In the genomic region with DNA sequence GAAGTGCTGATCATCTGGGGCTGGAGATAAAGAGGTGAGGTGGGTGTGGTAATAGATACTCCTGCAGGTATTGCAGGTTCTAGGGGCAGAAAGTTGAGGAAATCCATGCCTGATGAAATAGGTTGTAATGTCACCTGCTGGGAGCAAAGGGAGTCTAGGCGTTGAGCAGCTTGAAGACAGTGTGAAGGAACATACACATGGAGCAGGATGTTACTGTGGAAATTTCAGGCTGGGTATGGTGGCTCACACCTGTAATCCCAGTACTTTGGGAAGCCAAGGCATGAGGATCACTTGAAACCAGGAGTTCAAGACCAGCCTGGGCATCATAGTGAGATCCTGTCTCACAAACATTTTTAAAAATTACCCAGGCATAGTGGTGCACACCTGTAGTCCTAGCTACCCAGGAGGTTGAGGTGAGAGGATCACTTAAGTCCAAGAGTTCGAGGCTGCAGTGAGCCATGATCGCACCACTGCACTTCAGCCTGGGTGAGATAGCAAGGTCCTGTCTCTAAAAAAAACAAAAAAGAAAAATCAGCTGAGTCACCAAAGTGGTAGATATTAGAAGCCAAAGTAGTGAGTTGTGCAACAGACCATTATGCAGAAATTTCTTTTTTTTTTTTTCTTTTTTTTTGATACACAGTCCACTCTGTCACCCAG, we compare ENCODE assay signal across 13 cellular contexts. TPM values are rescaled to one million over a fixed set of nuclear protein-coding genes. Genes with fewer than 3 reads are reported as not detected.
DNase-seq lines count a peak whose midpoint lies in the region; ATAC-seq, FAIRE-seq and TF ChIP-seq lines count a peak whose summit lies in the region.
"Had no signal": no experiment of that assay in that cellular context is flagged by ENCODE, and none has a peak within 500 bp of the region (broad histone marks: within the 10 kb centered on the region; RNA-seq: fewer than 3 reads in every experiment).

No MANE protein-coding gene starts in this region.

- H3K4me3 ChIP-seq in AG04450 (ENCODE audit: low read depth, low read length): no peak overlapping the region
- no peak overlapping the region for H3K4me3 ChIP-seq in IMR-90 (ENCODE audit: insufficient read depth, low read depth, low read length)
- H3K4me3 ChIP-seq in keratinocyte (ENCODE audit: control insufficient read depth in 2 of 3, extremely low read depth in 1 of 3, insufficient read depth in 2 of 3, low read depth in 1 of 3, low read length in 3 of 3): no peak overlapping the region
- H3K4me3 ChIP-seq: sigmoid colon, tibial nerve had no signal

- no peak overlapping the region for H3K27ac Mint-ChIP-seq in T-helper 17 cell
- H3K27ac Mint-ChIP-seq: activated B cell treated with CpG ODN at 0.5 μM for 24 hours had no signal

- peak overlapping the region; percentile 50 for H3K18ac ChIP-seq in IMR-90 (ENCODE audit: low read depth, low read length)

- no TSS peak for BruUV-seq in IMR-90 (replicated peaks; lab: Mats Ljungman, UMichigan)

- no peak for TF ChIP-seq POLR2A in IMR-90 (IDR thresholded peaks at IDR 0.05; ENCODE audit: low read depth, low read length)

- no peak for TF ChIP-seq RAD21 in IMR-90 (IDR thresholded peaks at IDR 0.05; ENCODE audit: low read length)

- H3K4ac ChIP-seq in IMR-90 (ENCODE audit: low read depth, low read length): peak overlapping the region; percentile 96

- H3K4me1 Mint-ChIP-seq in T-helper 17 cell: peaks cover 2% of the 10 kb centered on the region
- H3K4me1 Mint-ChIP-seq: activated B cell treated with CpG ODN at 0.5 μM for 24 hours had no signal

- peak overlapping the region; percentile 92 for H2BK120ac ChIP-seq in IMR-90 (ENCODE audit: low read depth, low read length)

- H3K56ac ChIP-seq in IMR-90 (ENCODE audit: extremely low read depth, insufficient read depth, low read length): no peak overlapping the region

- H3K79me2 ChIP-seq in keratinocyte (ENCODE audit: control insufficient read depth, insufficient read depth, low read length): no peaks in the 10 kb centered on the region

- POLR2A ChIA-PET in AG04450 (lab: Yijun Ruan, JAX) (interaction anchor here (1.6 kb wide), 1 partner anchor 114 kb away, joined by 3 read pairs; no protein-coding TSS in a partner anchor), IMR-90 (lab: Charles Lee; ENCODE audit: unreplicated experiment) (no interaction called here)

- peak overlapping the region; percentile 72; the same call in 1 of the 2 replicates for H2BK20ac ChIP-seq in IMR-90 (ENCODE audit: low read depth, low read length)

- no peaks in the 10 kb centered on the region for H3K27me3 Mint-ChIP-seq in T-helper 17 cell
- H3K27me3 Mint-ChIP-seq: activated B cell treated with CpG ODN at 0.5 μM for 24 hours; naive thymus-derived CD8-positive, alpha-beta T cell had no signal

- in situ Hi-C loops in IMR-90 (cut with MboI; ENCODE audit: low sequenced_read_pairs): no loop called here

- H3K9me3 ChIP-seq in AG04450 (ENCODE audit: control insufficient read depth, insufficient read depth, low read length): no peaks in the 10 kb centered on the region
- no peaks in the 10 kb centered on the region for H3K9me3 ChIP-seq in IMR-90 (ENCODE audit: control insufficient read depth, insufficient read depth, low read length)
- H3K9me3 ChIP-seq in keratinocyte (ENCODE audit: control insufficient read depth, low read depth, low read length): no peaks in the 10 kb centered on the region
- no peaks in the 10 kb centered on the region for H3K9me3 ChIP-seq in T-helper 17 cell (ENCODE audit: control insufficient read depth, low read length, poor library complexity, severe bottlenecking)
- H3K9me3 ChIP-seq: sigmoid colon, tibial nerve had no signal

- peak overlapping the region; percentile 66 to 87 for H4K8ac ChIP-seq in IMR-90 (ENCODE audit: low read depth in 2 of 2, low read length in 2 of 2)

- no peaks in the 10 kb centered on the region for H3K27me3 ChIP-seq in AG04450 (ENCODE audit: control insufficient read depth, insufficient read depth, low read length)
- H3K27me3 ChIP-seq in IMR-90 (ENCODE audit: control insufficient read depth, insufficient read depth, low read length): no peaks in the 10 kb centered on the region
- H3K27me3 ChIP-seq in keratinocyte (ENCODE audit: control insufficient read depth, extremely low read depth, insufficient read depth, low read length): no peaks in the 10 kb centered on the region
- H3K27me3 ChIP-seq: sigmoid colon, tibial nerve had no signal

- H2BK5ac ChIP-seq in IMR-90 (ENCODE audit: low read depth, low read length, poor library complexity, severe bottlenecking): peak overlapping the region; percentile 96

- H3K4me2 ChIP-seq in IMR-90 (ENCODE audit: low read depth, low read length) (no peak overlapping the region), keratinocyte (ENCODE audit: control insufficient read depth, extremely low read depth, insufficient read depth, low read depth, low read length) (no peak overlapping the region)

- no peak for FAIRE-seq in keratinocyte (lab: Jason Lieb, UNC)
- FAIRE-seq: G401.6 had no signal

- CTCF ChIA-PET in AG04450 (lab: Charles Lee) (interaction anchor here (1.2 to 4.4 kb wide), 3 partner anchors 14 to 89 kb away, joined by 5 to 33 read pairs (median 7); no protein-coding TSS in a partner anchor), IMR-90 (lab: Yijun Ruan, JAX) (interaction anchor here (0.9 to 1.1 kb wide), 3 partner anchors 14 to 272 kb away, joined by 3 read pairs; no protein-coding TSS in a partner anchor)

- no CpG with 5 or more reads among the region's 3 CpGs for WGBS in IMR-90 (ENCODE audit: extremely low coverage in 2 of 2, insufficient read length in 1 of 2), 2 experiments

- H2AK5ac ChIP-seq in IMR-90 (ENCODE audit: low read depth, low read length): peak overlapping the region; percentile 96

- peaks cover 2% of the 10 kb centered on the region for H3K36me3 Mint-ChIP-seq in T-helper 17 cell (ENCODE audit: low read depth)
- H3K36me3 Mint-ChIP-seq: naive thymus-derived CD8-positive, alpha-beta T cell had no signal

- peak overlapping the region; percentile 72; the same call in 1 of the 2 replicates for H3K23ac ChIP-seq in IMR-90 (ENCODE audit: low read depth, low read length)

- no peak overlapping the region for H3K4me3 Mint-ChIP-seq in T-helper 17 cell
- H3K4me3 Mint-ChIP-seq: activated B cell treated with CpG ODN at 0.5 μM for 24 hours; naive thymus-derived CD8-positive, alpha-beta T cell had no signal

- peak overlapping the region; percentile 97; the same call in 2 of the 3 replicates for H2BK15ac ChIP-seq in IMR-90 (ENCODE audit: low read depth, low read length)

- H3K36me3 ChIP-seq in IMR-90 (ENCODE audit: control insufficient read depth, insufficient read depth, low read length) (no peaks in the 10 kb centered on the region), keratinocyte (ENCODE audit: control insufficient read depth in 2 of 2, extremely low read depth in 1 of 2, insufficient read depth in 2 of 2, low read length in 2 of 2) (no peaks in the 10 kb centered on the region)
- H3K36me3 ChIP-seq: sigmoid colon, tibial nerve had no signal

- H2AFZ ChIP-seq in IMR-90 (replicated peaks; ENCODE audit: low read length, poor library complexity) (peak overlapping the region; percentile 84), keratinocyte (ENCODE audit: control insufficient read depth, low read length) (no peak overlapping the region)

- peak; percentile 16 for ATAC-seq in IMR-90 (ENCODE audit: low read depth)
- no peak for ATAC-seq in T-helper 17 cell
- no peak for ATAC-seq in HG03175 (IDR thresholded peaks at IDR 0.05; ENCODE audit: unreplicated experiment)
- no peak for ATAC-seq in HG02642 (IDR thresholded peaks at IDR 0.05; ENCODE audit: poor library complexity, unreplicated experiment)
- ATAC-seq: naive thymus-derived CD8-positive, alpha-beta T cell had no signal

- DNase-seq in AG04450 (ENCODE audit: low read depth, low spot score): no peak
- peak; percentile 80 for DNase-seq in IMR-90
- DNase-seq in amniotic epithelial cell (ENCODE audit: low read depth): peak; percentile 85
- no peak for DNase-seq in keratinocyte (ENCODE audit: low read depth, low spot score)
- no peak for DNase-seq in T-helper 17 cell
- DNase-seq in DMS114 treated with DMSO at 0.1 percent for 48 hours (lab: John Stamatoyannopoulos, UW; ENCODE audit: unreplicated experiment): no peak
- DNase-seq: activated B cell treated with CpG ODN at 0.5 μM for 24 hours; naive thymus-derived CD8-positive, alpha-beta T cell; sigmoid colon had no signal

- intact Hi-C loops in IMR-90 (cut with micrococcal nuclease): no loop called here

- TF ChIP-seq CTCF in AG04450 (IDR thresholded peaks at IDR 0.05; ENCODE audit: low read depth, low read length) (no peak), IMR-90 (conservative IDR thresholded peaks at IDR 0.05; ENCODE audit: low read depth, low read length) (no peak), keratinocyte (optimal IDR thresholded peaks at IDR 0.05 in 1 of 3, IDR thresholded peaks at IDR 0.05 in 1 of 3, conservative IDR thresholded peaks at IDR 0.05 in 1 of 3; ENCODE audit: extremely low read depth in 1 of 3, insufficient read depth in 2 of 3, low read length in 3 of 3) (no peak)

- peak overlapping the region; percentile 88 for H4K91ac ChIP-seq in IMR-90 (ENCODE audit: insufficient read depth, low read depth, low read length)

- peak overlapping the region; percentile 81 for H4K5ac ChIP-seq in IMR-90 (ENCODE audit: low read depth, low read length)

- peaks cover 3 to 25% of the 10 kb centered on the region in 2 experiments; a peak in 3 of 4 replicates for H3K79me1 ChIP-seq in IMR-90 (ENCODE audit: low read depth in 1 of 2, low read length in 2 of 2)

- peak overlapping the region; percentile 77 for H3K27ac ChIP-seq in AG04450 (ENCODE audit: low read depth, low read length)
- peak overlapping the region; percentile 74 for H3K27ac ChIP-seq in IMR-90 (ENCODE audit: insufficient read depth, low read length)
- peak overlapping the region; percentile 4 for H3K27ac ChIP-seq in keratinocyte (ENCODE audit: control insufficient read depth, insufficient read depth, low read length)
- H3K27ac ChIP-seq: sigmoid colon, tibial nerve had no signal

- peaks cover 23% of the 10 kb centered on the region for H3K4me1 ChIP-seq in IMR-90 (ENCODE audit: control insufficient read depth, insufficient read depth, low read length)
- peaks cover 27% of the 10 kb centered on the region for H3K4me1 ChIP-seq in keratinocyte (ENCODE audit: control insufficient read depth, extremely low read depth, insufficient read depth, low read length)

- peak overlapping the region; percentile 6; the same call in 1 of the 2 replicates for H3K9ac ChIP-seq in IMR-90 (ENCODE audit: low read depth, low read length)
- H3K9ac ChIP-seq in keratinocyte (ENCODE audit: control insufficient read depth, extremely low read depth, insufficient read depth, low read length): no peak overlapping the region

- peak overlapping the region; percentile 94 for H3K14ac ChIP-seq in IMR-90 (replicated peaks; ENCODE audit: low read depth, low read length)

- H3K9me1 ChIP-seq in IMR-90 (ENCODE audit: insufficient read depth, low read length): peaks cover 21% of the 10 kb centered on the region
- no peaks in the 10 kb centered on the region for H3K9me1 ChIP-seq in keratinocyte (ENCODE audit: control insufficient read depth, extremely low read depth, insufficient read depth, low read length)

- dilution Hi-C loops in IMR-90 (cut with HindIII; ENCODE audit: low sequenced_read_pairs, unreplicated experiment): no loop called here
- dilution Hi-C loops in keratinocyte (cut with MboI; ENCODE audit: extremely low pct_ligation_motif_present, low sequenced_read_pairs): no loop called here

- H4K20me1 ChIP-seq in IMR-90 (ENCODE audit: insufficient read depth, low read length) (no peaks in the 10 kb centered on the region), keratinocyte (ENCODE audit: control insufficient read depth, extremely low read depth, insufficient read depth, low read length) (no peaks in the 10 kb centered on the region)

- peak overlapping the region; percentile 5 for H2AK9ac ChIP-seq in IMR-90 (replicated peaks; ENCODE audit: low read depth, low read length, poor library complexity)

RNA-seq across cellular contexts. Expression of gene CRYBA1, which starts 9.1 kb away (rescaled TPM):
- polyA plus RNA-seq in AG04450 (2011; rRNA removed) (not detected in 2 replicates), IMR-90 (2012; rRNA removed) (not detected in 2 replicates), keratinocyte (not detected in 3 replicates)
- not detected in 2 replicates for polyA minus RNA-seq in AG04450 (2011; rRNA and poly(A)+ RNA removed)
- total RNA-seq in IMR-90 (2012; rRNA removed) (not detected in 2 replicates), T-helper 17 cell (not detected)
- 0.08 TPM in 1 of 2 replicates, not detected in the other for polyA plus RNA-seq in IMR-90 (2012; cell fraction: cytosol; rRNA removed)
- polyA plus RNA-seq in IMR-90 (2012; cell fraction: nucleus; rRNA removed; ENCODE audit: low replicate concordance): not detected in 2 replicates
- polyA plus RNA-seq in keratinocyte (2011; ENCODE audit: low read depth): not detected
- not detected in 2 replicates for polyA plus RNA-seq in keratinocyte (2011; cell fraction: cytosol; rRNA removed)
- not detected in 2 replicates for polyA plus RNA-seq in keratinocyte (2011; cell fraction: nucleus; rRNA removed)
- polyA plus RNA-seq in keratinocyte (2012; ENCODE audit: low replicate concordance): not detected in 2 replicates
- polyA minus RNA-seq in keratinocyte: not detected in 3 replicates
- polyA minus RNA-seq in keratinocyte (2011; cell fraction: cytosol; rRNA and poly(A)+ RNA removed): not detected
- not detected in 2 replicates for polyA minus RNA-seq in keratinocyte (2011; cell fraction: nucleus; rRNA and poly(A)+ RNA removed)
- total RNA-seq: activated B cell treated with CpG ODN at 0.5 μM for 24 hours; naive thymus-derived CD8-positive, alpha-beta T cell; sigmoid colon; tibial nerve had no signal
- polyA plus RNA-seq: naive thymus-derived CD8-positive, alpha-beta T cell; sigmoid colon had no signal

RNA-seq across cellular contexts. Expression of gene NUFIP2, which starts 56.3 kb away (rescaled TPM):
- polyA plus RNA-seq in AG04450 (2011; rRNA removed) (13.6 and 14.7 TPM in 2 replicates), IMR-90 (2012; rRNA removed) (7.8 and 8.9 TPM in 2 replicates), keratinocyte (9.9 to 22.0 TPM (median 16.5 TPM) in 3 replicates)
- polyA minus RNA-seq in AG04450 (2011; rRNA and poly(A)+ RNA removed): 29.1 and 39.4 TPM in 2 replicates
- total RNA-seq in IMR-90 (2012; rRNA removed) (25.6 and 38.9 TPM in 2 replicates), T-helper 17 cell (10 to 100 TPM; 70.0 to 76.8 TPM)
- 1.3 and 10.4 TPM in 2 replicates for polyA plus RNA-seq in IMR-90 (2012; cell fraction: cytosol; rRNA removed)
- polyA plus RNA-seq in IMR-90 (2012; cell fraction: nucleus; rRNA removed; ENCODE audit: low replicate concordance): 17.2 and 31.8 TPM in 2 replicates
- polyA plus RNA-seq in keratinocyte (2011; ENCODE audit: low read depth): 16.5 TPM
- polyA plus RNA-seq in keratinocyte (2011; cell fraction: cytosol; rRNA removed): 7.3 and 12.7 TPM in 2 replicates
- polyA plus RNA-seq in keratinocyte (2011; cell fraction: nucleus; rRNA removed): 37.4 and 48.3 TPM in 2 replicates
- 17.9 and 19.3 TPM in 2 replicates for polyA plus RNA-seq in keratinocyte (2012; ENCODE audit: low replicate concordance)
- polyA minus RNA-seq in keratinocyte: 11.3 to 24.4 TPM (median 22.9 TPM) in 3 replicates
- 19.8 TPM for polyA minus RNA-seq in keratinocyte (2011; cell fraction: cytosol; rRNA and poly(A)+ RNA removed)
- polyA minus RNA-seq in keratinocyte (2011; cell fraction: nucleus; rRNA and poly(A)+ RNA removed): 31.8 and 66.1 TPM in 2 replicates

RNA-seq across cellular contexts. Expression of gene MYO18A, which starts 57.4 kb away (rescaled TPM):
- polyA plus RNA-seq in AG04450 (2011; rRNA removed) (9.8 and 16.7 TPM in 2 replicates), IMR-90 (2012; rRNA removed) (22.4 and 22.9 TPM in 2 replicates), keratinocyte (18.4 to 26.6 TPM (median 20.0 TPM) in 3 replicates)
- polyA minus RNA-seq in AG04450 (2011; rRNA and poly(A)+ RNA removed): 40.8 and 50.1 TPM in 2 replicates
- total RNA-seq in IMR-90 (2012; rRNA removed) (39.1 and 40.0 TPM in 2 replicates), T-helper 17 cell (100 to 1,000 TPM; 142 to 153 TPM)
- 12.8 and 19.0 TPM in 2 replicates for polyA plus RNA-seq in IMR-90 (2012; cell fraction: cytosol; rRNA removed)
- 95.5 and 141 TPM in 2 replicates for polyA plus RNA-seq in IMR-90 (2012; cell fraction: nucleus; rRNA removed; ENCODE audit: low replicate concordance)
- 132 TPM for polyA plus RNA-seq in keratinocyte (2011; ENCODE audit: low read depth)
- polyA plus RNA-seq in keratinocyte (2011; cell fraction: cytosol; rRNA removed): 13.5 and 22.0 TPM in 2 replicates
- 129 and 141 TPM in 2 replicates for polyA plus RNA-seq in keratinocyte (2011; cell fraction: nucleus; rRNA removed)
- 70.9 and 78.4 TPM in 2 replicates for polyA plus RNA-seq in keratinocyte (2012; ENCODE audit: low replicate concordance)
- 43.5 to 142 TPM (median 64.0 TPM) in 3 replicates for polyA minus RNA-seq in keratinocyte
- polyA minus RNA-seq in keratinocyte (2011; cell fraction: cytosol; rRNA and poly(A)+ RNA removed): 32.6 TPM
- 71.2 and 113 TPM in 2 replicates for polyA minus RNA-seq in keratinocyte (2011; cell fraction: nucleus; rRNA and poly(A)+ RNA removed)

Comparison
In these comparisons a context has a peak if more than half of its experiments do, and no peak if none do; other contexts are left out.
1. DNase-seq: peak in IMR-90 (single experiment) and amniotic epithelial cell (single experiment); none in AG04450 (single experiment), keratinocyte (single experiment), T-helper 17 cell (0 of 3) and DMS114 treated with DMSO at 0.1 percent for 48 hours (single experiment).
2. H3K27ac ChIP-seq: peak in every context shown above with its lines; median percentile 77 in AG04450; 74 in IMR-90; 4 in keratinocyte.